In genomic region chr13:86282450-86282849, GRCh38 we compare ENCODE assay signal across 17 cellular contexts.
A peak's percentile ranks its signal among the peaks of the same experiment; 100 is the strongest.
DNase-seq lines count a peak whose midpoint lies in the region; ATAC-seq, FAIRE-seq and TF ChIP-seq lines count a peak whose summit lies in the region.
"Had no signal": no experiment of that assay in that cellular context is flagged by ENCODE, and none has a peak within 500 bp of the region (broad histone marks: within the 10 kb centered on the region; RNA-seq: fewer than 3 reads in every experiment).

No MANE protein-coding gene starts in this region.

- H3K36me3 Mint-ChIP-seq in CD14-positive monocyte = no peaks in the 10 kb centered on the region

- H3K27ac ChIP-seq in smooth muscle cell (ENCODE audit: low read depth) = no peak overlapping the region

- H3K4me2 ChIP-seq in smooth muscle cell = peak overlapping the region; percentile 67

- intact Hi-C loops in CD14-positive monocyte (cut with micrococcal nuclease) = no loop called here

- peaks cover 0 to 5% (median 2%) of the 10 kb centered on the region in 7 donors for H3K9me3 Mint-ChIP-seq in CD14-positive monocyte

- no peak overlapping the region for H3K9ac ChIP-seq in smooth muscle cell (ENCODE audit: low read depth)

- no peak overlapping the region for H3K4me3 Mint-ChIP-seq in CD14-positive monocyte
- H3K4me3 Mint-ChIP-seq: activated CD8-positive, alpha-beta T cell treated with anti-CD3 and anti-CD28 coated beads, Interleukin-2, amount 10 ng/mL, durations not matched to agents 7 days and 5 days; activated T-helper 1 cell treated with anti-CD3 and anti-CD28 coated beads, Interleukin-12 subunit alpha, Interleukin-12 subunit beta, Interleukin-2, Interleukin-4 antibody, amounts not matched to agents 30 ng/mL and 10 ng/mL and 1 ng/mL, durations not matched to agents 14 hours and 24 hours and 36 hours had no signal

- WGBS in smooth muscle cell (ENCODE audit: low lambda C conversion rate) = 5% methylated on average over 2 of the region's 2 CpGs

- H4K20me1 ChIP-seq in smooth muscle cell (ENCODE audit: low read depth) = no peaks in the 10 kb centered on the region

- H3K36me3 ChIP-seq in smooth muscle cell (ENCODE audit: low read depth) = no peaks in the 10 kb centered on the region

- no peaks in the 10 kb centered on the region for H3K27me3 ChIP-seq in smooth muscle cell (ENCODE audit: low read depth)

- TF ChIP-seq CTCF in smooth muscle cell (IDR thresholded peaks at IDR 0.05; ENCODE audit: borderline replicate concordance, insufficient read depth, poor library complexity, severe bottlenecking) (no peak), CD14-positive monocyte (IDR thresholded peaks at IDR 0.05) (no peak)

- no peaks in the 10 kb centered on the region for H3K9me3 ChIP-seq in smooth muscle cell (replicated peaks; ENCODE audit: low read depth)

- no peaks in the 10 kb centered on the region for H3K79me2 ChIP-seq in smooth muscle cell (ENCODE audit: low read depth)

- DNase-seq in H4 (ENCODE audit: low spot score) = peak; percentile 56
- DNase-seq in amniotic epithelial cell (ENCODE audit: low read depth) = peak; percentile 41
- DNase-seq in smooth muscle cell (lab: John Stamatoyannopoulos, UW; ENCODE audit: unreplicated experiment) = no peak
- DNase-seq in stimulated activated naive CD4-positive, alpha-beta T cell (lab: John Stamatoyannopoulos, UW) = no peak
- DNase-seq in CD14-positive monocyte (ENCODE audit: low spot score) = no peak
- no peak for DNase-seq in HTR-8/SVneo (ENCODE audit: insufficient read length, low spot score)
- DNase-seq: activated CD8-positive, alpha-beta T cell treated with anti-CD3 and anti-CD28 coated beads, Interleukin-2, amount 10 ng/mL, durations not matched to agents 7 days and 5 days; DND-41; erythroblast; mesendoderm; NCI-H1436 treated with DMSO at 0.1 percent for 48 hours; right cardiac atrium had no signal

- ATAC-seq in HG03565 (IDR thresholded peaks at IDR 0.05; ENCODE audit: unreplicated experiment) = peak; percentile 78
- ATAC-seq: activated CD8-positive, alpha-beta T cell treated with anti-CD3 and anti-CD28 coated beads, Interleukin-2, amount 10 ng/mL, durations not matched to agents 7 days and 5 days; right cardiac atrium; SK-N-SH treated with all-trans-retinoic acid at 6 μM for 48 hours had no signal

- H3K27me3 Mint-ChIP-seq in CD14-positive monocyte (ENCODE audit: low read depth in 3 of 3) = peaks cover 0 to 2% (median 1%) of the 10 kb centered on the region in 3 donors

- H3K27ac Mint-ChIP-seq in CD14-positive monocyte = no peak overlapping the region
- H3K27ac Mint-ChIP-seq: activated CD8-positive, alpha-beta T cell treated with anti-CD3 and anti-CD28 coated beads, Interleukin-2, amount 10 ng/mL, durations not matched to agents 7 days and 5 days; activated T-helper 1 cell treated with anti-CD3 and anti-CD28 coated beads, Interleukin-12 subunit alpha, Interleukin-12 subunit beta, Interleukin-2, Interleukin-4 antibody, amounts not matched to agents 30 ng/mL and 10 ng/mL and 1 ng/mL, durations not matched to agents 14 hours and 24 hours and 36 hours had no signal

- no peak overlapping the region for H3K4me3 ChIP-seq in smooth muscle cell

- no peak overlapping the region for H2AFZ ChIP-seq in smooth muscle cell (ENCODE audit: low read depth)

- FAIRE-seq in HTR-8/SVneo (lab: Jason Lieb, UNC) = no peak
- FAIRE-seq: H1, keratinocyte had no signal

- no peaks in the 10 kb centered on the region for H3K4me1 Mint-ChIP-seq in CD14-positive monocyte

- H3F3A ChIP-seq in smooth muscle cell (ENCODE audit: low read depth) = no peaks in the 10 kb centered on the region

- H3K4me1 ChIP-seq in smooth muscle cell (ENCODE audit: low read depth) = no peaks in the 10 kb centered on the region

Comparison
In these comparisons a context has a peak if more than half of its experiments do, and no peak if none do; other contexts are left out.
1. DNase-seq: peak in H4 (single experiment) and amniotic epithelial cell (single experiment); none in smooth muscle cell (single experiment), stimulated activated naive CD4-positive, alpha-beta T cell (0 of 6), CD14-positive monocyte (single experiment) and HTR-8/SVneo (single experiment).